ENCODE assay signal across 1 cellular context in the genomic region with DNA sequence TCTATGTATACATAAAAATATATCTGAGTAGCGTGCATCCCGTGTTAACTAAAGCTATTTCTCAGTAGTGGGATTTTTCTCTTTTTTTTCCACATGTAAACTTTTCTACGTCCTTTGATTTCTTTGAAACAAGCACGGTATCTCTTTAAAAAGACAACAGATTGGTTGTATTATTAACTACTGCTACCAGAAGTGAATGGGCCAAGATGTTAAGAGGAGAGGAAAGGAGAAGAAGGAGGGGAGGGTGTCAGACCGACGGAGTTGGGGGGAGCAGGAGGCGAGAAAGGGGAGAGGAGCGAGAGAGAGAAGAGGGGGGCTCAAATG.
TF ChIP-seq lines count a peak whose summit lies in the region.

No MANE protein-coding gene starts in this region.

TF ChIP-seq in GM23338, 12 proteins besides CTCF, POLR2A, EP300 and RAD21 (continued from another document):
- no peak for TF ChIP-seq ZNF114 (CRISPR knock-in tag; IDR thresholded peaks at IDR 0.05)
- no peak for TF ChIP-seq EZH2 (IDR thresholded peaks at IDR 0.05; ENCODE audit: low read depth, unreplicated experiment)
- no peak for TF ChIP-seq NANOG (IDR thresholded peaks at IDR 0.05; ENCODE audit: borderline replicate concordance)
- TF ChIP-seq, protein P1, sequence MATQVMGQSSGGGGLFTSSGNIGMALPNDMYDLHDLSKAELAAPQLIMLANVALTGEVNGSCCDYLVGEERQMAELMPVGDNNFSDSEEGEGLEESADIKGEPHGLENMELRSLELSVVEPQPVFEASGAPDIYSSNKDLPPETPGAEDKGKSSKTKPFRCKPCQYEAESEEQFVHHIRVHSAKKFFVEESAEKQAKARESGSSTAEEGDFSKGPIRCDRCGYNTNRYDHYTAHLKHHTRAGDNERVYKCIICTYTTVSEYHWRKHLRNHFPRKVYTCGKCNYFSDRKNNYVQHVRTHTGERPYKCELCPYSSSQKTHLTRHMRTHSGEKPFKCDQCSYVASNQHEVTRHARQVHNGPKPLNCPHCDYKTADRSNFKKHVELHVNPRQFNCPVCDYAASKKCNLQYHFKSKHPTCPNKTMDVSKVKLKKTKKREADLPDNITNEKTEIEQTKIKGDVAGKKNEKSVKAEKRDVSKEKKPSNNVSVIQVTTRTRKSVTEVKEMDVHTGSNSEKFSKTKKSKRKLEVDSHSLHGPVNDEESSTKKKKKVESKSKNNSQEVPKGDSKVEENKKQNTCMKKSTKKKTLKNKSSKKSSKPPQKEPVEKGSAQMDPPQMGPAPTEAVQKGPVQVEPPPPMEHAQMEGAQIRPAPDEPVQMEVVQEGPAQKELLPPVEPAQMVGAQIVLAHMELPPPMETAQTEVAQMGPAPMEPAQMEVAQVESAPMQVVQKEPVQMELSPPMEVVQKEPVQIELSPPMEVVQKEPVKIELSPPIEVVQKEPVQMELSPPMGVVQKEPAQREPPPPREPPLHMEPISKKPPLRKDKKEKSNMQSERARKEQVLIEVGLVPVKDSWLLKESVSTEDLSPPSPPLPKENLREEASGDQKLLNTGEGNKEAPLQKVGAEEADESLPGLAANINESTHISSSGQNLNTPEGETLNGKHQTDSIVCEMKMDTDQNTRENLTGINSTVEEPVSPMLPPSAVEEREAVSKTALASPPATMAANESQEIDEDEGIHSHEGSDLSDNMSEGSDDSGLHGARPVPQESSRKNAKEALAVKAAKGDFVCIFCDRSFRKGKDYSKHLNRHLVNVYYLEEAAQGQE (IDR thresholded peaks at IDR 0.05; ENCODE audit: unreplicated experiment) = no peak
- TF ChIP-seq EZH2phosphoT487 (IDR thresholded peaks at IDR 0.05; ENCODE audit: unreplicated experiment) = no peak
- TF ChIP-seq, protein P2, sequence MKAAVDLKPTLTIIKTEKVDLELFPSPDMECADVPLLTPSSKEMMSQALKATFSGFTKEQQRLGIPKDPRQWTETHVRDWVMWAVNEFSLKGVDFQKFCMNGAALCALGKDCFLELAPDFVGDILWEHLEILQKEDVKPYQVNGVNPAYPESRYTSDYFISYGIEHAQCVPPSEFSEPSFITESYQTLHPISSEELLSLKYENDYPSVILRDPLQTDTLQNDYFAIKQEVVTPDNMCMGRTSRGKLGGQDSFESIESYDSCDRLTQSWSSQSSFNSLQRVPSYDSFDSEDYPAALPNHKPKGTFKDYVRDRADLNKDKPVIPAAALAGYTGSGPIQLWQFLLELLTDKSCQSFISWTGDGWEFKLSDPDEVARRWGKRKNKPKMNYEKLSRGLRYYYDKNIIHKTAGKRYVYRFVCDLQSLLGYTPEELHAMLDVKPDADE (IDR thresholded peaks at IDR 0.05) = no peak
- TF ChIP-seq JUNB (IDR thresholded peaks at IDR 0.05; ENCODE audit: unreplicated experiment) = no peak
- no peak for TF ChIP-seq ZNF331 (CRISPR knock-in tag; IDR thresholded peaks at IDR 0.05; ENCODE audit: low read depth)
